ENCODE assay signal across 9 cellular contexts in the genomic region with DNA sequence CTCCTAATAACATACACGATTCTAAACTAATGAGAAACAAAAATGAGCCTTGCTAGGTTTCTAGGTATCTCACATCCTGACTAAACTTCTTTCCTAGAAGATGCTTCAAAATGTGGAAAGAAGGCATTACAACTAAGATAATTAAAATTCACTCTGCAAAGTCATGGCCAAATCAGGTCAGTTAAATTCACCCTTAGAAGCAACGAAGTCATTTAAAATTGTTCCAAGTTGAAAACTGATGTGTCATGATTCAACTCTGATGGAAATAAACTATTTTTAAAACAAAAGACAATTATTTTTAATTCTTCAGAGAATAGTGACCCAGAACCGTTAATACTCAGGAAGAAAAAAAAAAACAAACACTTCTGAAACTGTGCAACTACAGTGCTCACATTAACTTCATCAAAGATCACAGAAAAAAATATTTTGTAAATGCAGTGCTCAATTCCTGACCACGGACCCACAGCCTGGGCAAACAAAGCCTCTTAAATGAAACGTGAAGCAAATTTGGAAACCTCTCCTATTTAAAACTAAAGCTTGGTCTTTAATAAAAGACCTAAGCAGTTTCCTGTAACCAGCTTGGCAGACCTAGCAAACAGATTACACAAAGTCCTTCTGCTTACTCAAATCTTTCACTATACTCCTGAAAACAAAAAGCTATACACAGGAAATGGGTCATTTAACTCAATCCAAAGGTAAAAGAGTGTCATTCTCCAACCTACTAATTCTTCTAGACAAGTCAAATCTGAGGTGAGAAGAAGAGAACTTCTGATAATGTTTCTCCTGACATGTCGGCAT. TPM values are rescaled to one million over a fixed set of nuclear protein-coding genes. Genes with fewer than 3 reads are reported as not detected.
DNase-seq lines count a peak whose midpoint lies in the region; ATAC-seq and TF ChIP-seq lines count a peak whose summit lies in the region.
"Had no signal": no experiment of that assay in that cellular context is flagged by ENCODE, and none has a peak within 500 bp of the region (broad histone marks: within the 10 kb centered on the region; RNA-seq: fewer than 3 reads in every experiment).

No MANE protein-coding gene starts in this region.

- H3K9ac ChIP-seq in BLaER1 treated with 17β-estradiol and CSF1 and Interleukin-3, amounts not matched to agents 10 nM and 100 nM = peak overlapping the region in 4 of 11 experiments; percentile 8 to 55 (median 40); a peak in 5 of 22 replicates
- H3K9ac ChIP-seq in Loucy (ENCODE audit: low read depth, low read length, poor library complexity, severe bottlenecking) = no peak overlapping the region
- peak overlapping the region; percentile 67 for H3K9ac ChIP-seq in mesenchymal stem cell (ENCODE audit: low read length)

- no peak overlapping the region for H3K18ac ChIP-seq in mesenchymal stem cell (ENCODE audit: low read depth in 1 of 2, low read length in 2 of 2)

- H3K4me3 ChIP-seq in BLaER1 treated with 17β-estradiol and CSF1 and Interleukin-3, amounts not matched to agents 10 nM and 100 nM = 0 out of 20 replicates have a peak overlapping the region, but pooled peaks of 1 of the 10 experiments have one; percentile 3
- H3K4me3 ChIP-seq in Loucy (ENCODE audit: low read length, poor library complexity, severe bottlenecking) (no peak overlapping the region), mesenchymal stem cell (ENCODE audit: insufficient read depth in 1 of 2, low read depth in 1 of 2, low read length in 2 of 2) (no peak overlapping the region), OCI-LY7 (ENCODE audit: low read depth, low read length, poor library complexity, severe bottlenecking) (no peak overlapping the region)

- no peaks in the 10 kb centered on the region for H3K36me3 ChIP-seq in BLaER1 treated with 17β-estradiol and CSF1 and Interleukin-3, amounts not matched to agents 10 nM and 100 nM
- no peaks in the 10 kb centered on the region for H3K36me3 ChIP-seq in Loucy (ENCODE audit: insufficient read depth, low read length)
- H3K36me3 ChIP-seq in mesenchymal stem cell (ENCODE audit: control insufficient read depth in 1 of 2, insufficient read depth in 2 of 2, low read depth in 1 of 2, low read length in 2 of 2) = no peaks in the 10 kb centered on the region
- no peaks in the 10 kb centered on the region for H3K36me3 ChIP-seq in OCI-LY7 (ENCODE audit: insufficient read depth, low read length)

- H4K91ac ChIP-seq in mesenchymal stem cell (ENCODE audit: low read length) = no peak overlapping the region

- no peak overlapping the region for H4K8ac ChIP-seq in mesenchymal stem cell (ENCODE audit: low read length)

- no peaks in the 10 kb centered on the region for H3K79me2 ChIP-seq in Loucy (ENCODE audit: insufficient read depth, low read length)
- no peaks in the 10 kb centered on the region for H3K79me2 ChIP-seq in OCI-LY7 (ENCODE audit: insufficient read depth, low read depth, low read length)

- CTCF ChIA-PET in OCI-LY7 (lab: Charles Lee; ENCODE audit: unreplicated experiment) = no interaction called here

- peak; percentile 31 for DNase-seq in mesenchymal stem cell
- no peak for DNase-seq in NCI-H2171 treated with DMSO at 0.1 percent for 48 hours (lab: John Stamatoyannopoulos, UW)
- DNase-seq in OCI-LY7 (ENCODE audit: low spot score) = no peak
- DNase-seq: activated gamma-delta T cell treated with Interleukin-2 at 50 U/mL for 16 hours had no signal

- H2BK120ac ChIP-seq in mesenchymal stem cell (ENCODE audit: low read depth, low read length) = no peak overlapping the region

- no peak overlapping the region for H2BK15ac ChIP-seq in mesenchymal stem cell (ENCODE audit: low read depth, poor library complexity, severe bottlenecking)

- no TSS peak for BruUV-seq in OCI-LY7 (replicated peaks; lab: Mats Ljungman, UMichigan)

- H2AK5ac ChIP-seq in mesenchymal stem cell (ENCODE audit: low read length, severe bottlenecking) = no peak overlapping the region

- WGBS in mesenchymal stem cell = 39% methylated on average over 5 of the region's 6 CpGs

- TF ChIP-seq CTCF in Loucy (conservative IDR thresholded peaks at IDR 0.05; ENCODE audit: low read length) (no peak), OCI-LY7 (conservative IDR thresholded peaks at IDR 0.05; ENCODE audit: low read length) (no peak)

- peaks cover 12 to 28% (median 17%) of the 10 kb centered on the region in 11 experiments; a peak in 21 of 22 replicates for H3K9me3 ChIP-seq in BLaER1 treated with 17β-estradiol and CSF1 and Interleukin-3, amounts not matched to agents 10 nM and 100 nM (replicated peaks in 1 of 11)
- H3K9me3 ChIP-seq in Loucy (ENCODE audit: insufficient read depth, low read depth, low read length) = no peaks in the 10 kb centered on the region
- H3K9me3 ChIP-seq in mesenchymal stem cell (ENCODE audit: control insufficient read depth, low read length) = no peaks in the 10 kb centered on the region
- H3K9me3 ChIP-seq in OCI-LY7 (ENCODE audit: low read length) = no peaks in the 10 kb centered on the region

- intact Hi-C loops in OCI-LY7 (cut with micrococcal nuclease; ENCODE audit: unreplicated experiment) = no loop called here

- H3K23ac ChIP-seq in mesenchymal stem cell (ENCODE audit: low read length in 2 of 2) = no peak overlapping the region

- POLR2A ChIA-PET in OCI-LY7 (lab: Charles Lee) = interaction anchor here (0.6 kb wide), 1 partner anchor 9 kb away, joined by 3 read pairs; no protein-coding TSS in a partner anchor

- H3K27ac ChIP-seq in BLaER1 treated with 17β-estradiol and CSF1 and Interleukin-3, amounts not matched to agents 10 nM and 100 nM = peak overlapping the region in 5 of 11 experiments; percentile 19 to 65 (median 48); a peak in 9 of 22 replicates
- H3K27ac ChIP-seq in cingulate gyrus (ENCODE audit: low read depth, low read length) (peak overlapping the region; percentile 66), mesenchymal stem cell (ENCODE audit: low read length, poor library complexity, severe bottlenecking) (no peak overlapping the region), OCI-LY7 (ENCODE audit: low read depth, low read length, poor library complexity, severe bottlenecking) (no peak overlapping the region)

- no peaks in the 10 kb centered on the region for H3F3A ChIP-seq in Loucy (ENCODE audit: low read depth)

- no peaks in the 10 kb centered on the region for H3K79me1 ChIP-seq in mesenchymal stem cell (replicated peaks; ENCODE audit: low read length, poor library complexity, severe bottlenecking)

- no peak overlapping the region for H3K14ac ChIP-seq in mesenchymal stem cell (ENCODE audit: low read length in 2 of 2)

- H2AFZ ChIP-seq in Loucy (ENCODE audit: low read length) (peak overlapping the region; percentile 38; the same call in 1 of the 2 replicates), mesenchymal stem cell (ENCODE audit: low read depth, low read length) (no peak overlapping the region), OCI-LY7 (ENCODE audit: low read length) (no peak overlapping the region)

- H2BK12ac ChIP-seq in mesenchymal stem cell (ENCODE audit: low read length in 2 of 2) = no peak overlapping the region

- peak overlapping the region in 10 of 11 experiments; percentile 29 to 76 (median 56); a peak in 16 of 22 replicates for H3K4me2 ChIP-seq in BLaER1 treated with 17β-estradiol and CSF1 and Interleukin-3, amounts not matched to agents 10 nM and 100 nM
- H3K4me2 ChIP-seq in Loucy (ENCODE audit: low read depth, low read length, poor library complexity, severe bottlenecking) = no peak overlapping the region
- H3K4me2 ChIP-seq in mesenchymal stem cell (ENCODE audit: low read length, poor library complexity, severe bottlenecking) = no peak overlapping the region
- no peak overlapping the region for H3K4me2 ChIP-seq in OCI-LY7 (ENCODE audit: low read length)

- peaks cover 24 to 53% (median 38%) of the 10 kb centered on the region in 10 experiments for H3K4me1 ChIP-seq in BLaER1 treated with 17β-estradiol and CSF1 and Interleukin-3, amounts not matched to agents 10 nM and 100 nM
- peaks cover 7% of the 10 kb centered on the region for H3K4me1 ChIP-seq in Loucy (ENCODE audit: insufficient read depth, low read length, poor library complexity, severe bottlenecking)
- no peaks in the 10 kb centered on the region for H3K4me1 ChIP-seq in mesenchymal stem cell (ENCODE audit: control insufficient read depth, insufficient read depth, low read depth, low read length)
- H3K4me1 ChIP-seq in OCI-LY7 (ENCODE audit: insufficient read depth, low read length, poor library complexity, severe bottlenecking) = no peaks in the 10 kb centered on the region

- H4K20me1 ChIP-seq in BLaER1 treated with 17β-estradiol and CSF1 and Interleukin-3, amounts not matched to agents 10 nM and 100 nM = no peaks in the 10 kb centered on the region
- no peaks in the 10 kb centered on the region for H4K20me1 ChIP-seq in Loucy (ENCODE audit: insufficient read depth, low read length, poor library complexity, severe bottlenecking)
- H4K20me1 ChIP-seq in OCI-LY7 (ENCODE audit: insufficient read depth, low read length) = no peaks in the 10 kb centered on the region

- H3K9me2 ChIP-seq in Loucy (replicated peaks; ENCODE audit: low read depth, low read length) (no peaks in the 10 kb centered on the region), OCI-LY7 (ENCODE audit: insufficient read depth, low read length) (no peaks in the 10 kb centered on the region)

- no peak overlapping the region for H3K4ac ChIP-seq in mesenchymal stem cell (ENCODE audit: low read depth in 1 of 2, low read length in 2 of 2)

- peaks cover 0 to 17% (median 0%) of the 10 kb centered on the region in 11 experiments; a peak in 3 of 22 replicates for H3K27me3 ChIP-seq in BLaER1 treated with 17β-estradiol and CSF1 and Interleukin-3, amounts not matched to agents 10 nM and 100 nM
- H3K27me3 ChIP-seq in Loucy (ENCODE audit: insufficient read depth, low read length, poor library complexity, severe bottlenecking) = no peaks in the 10 kb centered on the region
- H3K27me3 ChIP-seq in mesenchymal stem cell (ENCODE audit: control insufficient read depth in 1 of 2, insufficient read depth in 1 of 2, low read length in 2 of 2) = no peaks in the 10 kb centered on the region

- H2BK5ac ChIP-seq in mesenchymal stem cell (ENCODE audit: low read depth, low read length, poor library complexity, severe bottlenecking) = no peak overlapping the region

- ATAC-seq in GM21717 (IDR thresholded peaks at IDR 0.05; ENCODE audit: unreplicated experiment) = no peak
- ATAC-seq in HG03097 (IDR thresholded peaks at IDR 0.05; ENCODE audit: low FRiP score, unreplicated experiment) = no peak

RNA-seq across cellular contexts. Expression of gene CHN1, which starts 39.0 kb away (rescaled TPM):
- 21.7 TPM for polyA plus RNA-seq in mesenchymal stem cell (2013, experiment 1 of 2)
- 20.5 TPM for polyA plus RNA-seq in mesenchymal stem cell (2013, experiment 2 of 2)
- total RNA-seq in OCI-LY7 (2014; rRNA removed; shearing (Covaris generic)) = 0.44 TPM in 1 of 2 replicates, not detected in the other
- total RNA-seq in OCI-LY7 (2022) = not detected in 2 replicates

Comparison
In these comparisons a context has a peak if more than half of its experiments do, and no peak if none do; other contexts are left out.
1. H3K4me2 ChIP-seq: peak in BLaER1 treated with 17β-estradiol and CSF1 and Interleukin-3, amounts not matched to agents 10 nM and 100 nM (10 of 11); none in Loucy (single experiment), mesenchymal stem cell (single experiment) and OCI-LY7 (single experiment).